ENCODE assay signal across 8 cellular contexts in genomic region chr9:91954841-91955471, GRCh38. TPM values are rescaled to one million over a fixed set of nuclear protein-coding genes. Genes with fewer than 3 reads are reported as not detected.
DNase-seq lines count a peak whose midpoint lies in the region; ATAC-seq and TF ChIP-seq lines count a peak whose summit lies in the region.

No MANE protein-coding gene starts in this region.

- no peak overlapping the region for H2BK12ac ChIP-seq in neuronal stem cell (ENCODE audit: low read length)

- H3K18ac ChIP-seq in neuronal stem cell (ENCODE audit: low read length), result peak overlapping the region; percentile 90

- H3K4ac ChIP-seq in neuronal stem cell (ENCODE audit: low read length), result no peak overlapping the region

- H4K8ac ChIP-seq in neuronal stem cell (ENCODE audit: low read depth, low read length), result no peak overlapping the region

- peak overlapping the region; percentile 2 for H3K14ac ChIP-seq in neuronal stem cell (ENCODE audit: low read length)

- 23% methylated on average over 6 of the region's 6 CpGs for WGBS in esophagus muscularis mucosa
- WGBS in neuronal stem cell (ENCODE audit: extremely low coverage in 2 of 2, insufficient read length in 2 of 2, insufficient replicate concordance in 1 of 2), 2 donors, result no CpG with 5 or more reads among the region's 6 CpGs

- no peak for TF ChIP-seq POLR2A in esophagus muscularis mucosa (IDR thresholded peaks at IDR 0.05; ENCODE audit: low read depth)

- H4K91ac ChIP-seq in neuronal stem cell (ENCODE audit: low read depth, low read length, poor library complexity), result no peak overlapping the region

- H3K9ac ChIP-seq in neuronal stem cell (ENCODE audit: low read depth, low read length, poor library complexity), result peak overlapping the region; percentile 32

- no peaks in the 10 kb centered on the region for H3K79me1 ChIP-seq in neuronal stem cell (ENCODE audit: low read depth, low read length)

- intact Hi-C loops in esophagus muscularis mucosa (cut with DNase I) (loop anchor here (2.0 to 10.0 kb wide), 2 partner anchors 160 to 220 kb away; partner anchors contain the start of gene SPTLC1), ascending aorta (cut with DNase I) (no loop called here)

- H3K4me2 ChIP-seq in neuronal stem cell (ENCODE audit: insufficient read depth, low read length, poor library complexity, severe bottlenecking), result no peak overlapping the region

- no peak for TF ChIP-seq EP300 in esophagus muscularis mucosa (IDR thresholded peaks at IDR 0.05)

- H3K27ac ChIP-seq in esophagus muscularis mucosa (replicated peaks in 1 of 4) (peak overlapping the region in 1 of 4 donors; percentile 16), neuronal stem cell (replicated peaks; ENCODE audit: low read length) (no peak overlapping the region), ascending aorta (no peak overlapping the region)

- peak overlapping the region; percentile 93 for H2AFZ ChIP-seq in neuronal stem cell (ENCODE audit: low read length)

- H2BK120ac ChIP-seq in neuronal stem cell (ENCODE audit: low read depth, low read length), result no peak overlapping the region

- peak; percentile 70 to 72 (median 70) for TF ChIP-seq CTCF in esophagus muscularis mucosa (IDR thresholded peaks at IDR 0.05)
- TF ChIP-seq CTCF in ascending aorta (IDR thresholded peaks at IDR 0.05), result peak in 1 of 3 experiments; percentile 20

- H3K4me1 ChIP-seq in esophagus muscularis mucosa (peaks cover 3 to 23% (median 14%) of the 10 kb centered on the region in 4 donors), neuronal stem cell (ENCODE audit: control insufficient read depth in 2 of 2, insufficient read depth in 1 of 2, low read depth in 1 of 2, low read length in 2 of 2) (peaks cover 0 to 6% of the 10 kb centered on the region in 2 donors), ascending aorta (no peaks in the 10 kb centered on the region)

- no peak overlapping the region for H2BK15ac ChIP-seq in neuronal stem cell (ENCODE audit: low read length)

- DNase-seq in Daoy (ENCODE audit: low read depth), result peak; percentile 75
- peak; percentile 44 for DNase-seq in HT1080 (ENCODE audit: low read depth)
- no peak for DNase-seq in esophagus muscularis mucosa (ENCODE audit: extremely low spot score)
- peak; percentile 60 for DNase-seq in neuronal stem cell (ENCODE audit: low spot score)
- no peak for DNase-seq in ascending aorta (ENCODE audit: low spot score in 2 of 2)
- no peak for DNase-seq in activated T-cell treated with anti-CD3 and anti-CD28 coated beads, Interleukin-2, amount 50 U/mL, for 1 hour

- H3K9me3 ChIP-seq in esophagus muscularis mucosa, result peaks cover 0 to 4% (median 0%) of the 10 kb centered on the region in 4 donors
- H3K9me3 ChIP-seq in neuronal stem cell (replicated peaks in 1 of 2; ENCODE audit: control insufficient read depth in 2 of 2, insufficient read depth in 1 of 2, low read depth in 1 of 2, low read length in 2 of 2), result no peaks in the 10 kb centered on the region
- H3K9me3 ChIP-seq in ascending aorta, result peaks cover 0 to 5% of the 10 kb centered on the region in 2 donors

- H3K27me3 ChIP-seq in esophagus muscularis mucosa (peaks cover 0 to 13% (median 0%) of the 10 kb centered on the region in 4 donors), neuronal stem cell (ENCODE audit: control insufficient read depth in 3 of 3, insufficient read depth in 3 of 3, low read depth in 1 of 3, low read length in 3 of 3) (no peaks in the 10 kb centered on the region), ascending aorta (peaks cover under 1% of the 10 kb centered on the region)

- ATAC-seq in SK-N-SH treated with all-trans-retinoic acid at 6 μM for 48 hours (peak; percentile 85), GM18511 (IDR thresholded peaks at IDR 0.05; ENCODE audit: unreplicated experiment) (no peak)

- no peaks in the 10 kb centered on the region for H3K36me3 ChIP-seq in esophagus muscularis mucosa
- H3K36me3 ChIP-seq in neuronal stem cell (replicated peaks in 1 of 2; ENCODE audit: control insufficient read depth in 2 of 2, insufficient read depth in 2 of 2, low read length in 2 of 2), result no peaks in the 10 kb centered on the region
- H3K36me3 ChIP-seq in ascending aorta, result no peaks in the 10 kb centered on the region

- H3K23ac ChIP-seq in neuronal stem cell (ENCODE audit: low read depth, low read length, poor library complexity), result no peak overlapping the region

- peak overlapping the region in 2 of 4 donors; percentile 25 to 27 for H3K4me3 ChIP-seq in esophagus muscularis mucosa
- H3K4me3 ChIP-seq in neuronal stem cell (ENCODE audit: low read length in 2 of 2), result peak overlapping the region in 1 of 2 donors; percentile 19
- no peak overlapping the region for H3K4me3 ChIP-seq in ascending aorta

- no peak overlapping the region for H2AK5ac ChIP-seq in neuronal stem cell (ENCODE audit: low read depth, low read length)

- no peak overlapping the region for H2BK5ac ChIP-seq in neuronal stem cell (ENCODE audit: low read length)

TF ChIP-seq in SK-N-SH treated with all-trans-retinoic acid at 6 μM for 48 hours, 23 proteins besides CTCF, POLR2A, EP300 and RAD21 (continues in another document):
- no peak for TF ChIP-seq ESRRG (CRISPR knock-in tag; IDR thresholded peaks at IDR 0.05)
- TF ChIP-seq, protein P1, sequence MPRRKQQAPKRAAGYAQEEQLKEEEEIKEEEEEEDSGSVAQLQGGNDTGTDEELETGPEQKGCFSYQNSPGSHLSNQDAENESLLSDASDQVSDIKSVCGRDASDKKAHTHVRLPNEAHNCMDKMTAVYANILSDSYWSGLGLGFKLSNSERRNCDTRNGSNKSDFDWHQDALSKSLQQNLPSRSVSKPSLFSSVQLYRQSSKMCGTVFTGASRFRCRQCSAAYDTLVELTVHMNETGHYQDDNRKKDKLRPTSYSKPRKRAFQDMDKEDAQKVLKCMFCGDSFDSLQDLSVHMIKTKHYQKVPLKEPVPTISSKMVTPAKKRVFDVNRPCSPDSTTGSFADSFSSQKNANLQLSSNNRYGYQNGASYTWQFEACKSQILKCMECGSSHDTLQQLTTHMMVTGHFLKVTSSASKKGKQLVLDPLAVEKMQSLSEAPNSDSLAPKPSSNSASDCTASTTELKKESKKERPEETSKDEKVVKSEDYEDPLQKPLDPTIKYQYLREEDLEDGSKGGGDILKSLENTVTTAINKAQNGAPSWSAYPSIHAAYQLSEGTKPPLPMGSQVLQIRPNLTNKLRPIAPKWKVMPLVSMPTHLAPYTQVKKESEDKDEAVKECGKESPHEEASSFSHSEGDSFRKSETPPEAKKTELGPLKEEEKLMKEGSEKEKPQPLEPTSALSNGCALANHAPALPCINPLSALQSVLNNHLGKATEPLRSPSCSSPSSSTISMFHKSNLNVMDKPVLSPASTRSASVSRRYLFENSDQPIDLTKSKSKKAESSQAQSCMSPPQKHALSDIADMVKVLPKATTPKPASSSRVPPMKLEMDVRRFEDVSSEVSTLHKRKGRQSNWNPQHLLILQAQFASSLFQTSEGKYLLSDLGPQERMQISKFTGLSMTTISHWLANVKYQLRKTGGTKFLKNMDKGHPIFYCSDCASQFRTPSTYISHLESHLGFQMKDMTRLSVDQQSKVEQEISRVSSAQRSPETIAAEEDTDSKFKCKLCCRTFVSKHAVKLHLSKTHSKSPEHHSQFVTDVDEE (CRISPR knock-in tag; IDR thresholded peaks at IDR 0.05), result no peak
- no peak for TF ChIP-seq SNAI2 (CRISPR knock-in tag; IDR thresholded peaks at IDR 0.05)
- no peak for TF ChIP-seq POU6F1 (CRISPR knock-in tag; IDR thresholded peaks at IDR 0.05; ENCODE audit: borderline replicate concordance, low read depth)
- TF ChIP-seq CSRNP3 (CRISPR knock-in tag; IDR thresholded peaks at IDR 0.05), result no peak
- no peak for TF ChIP-seq OSR1 (CRISPR knock-in tag; IDR thresholded peaks at IDR 0.05)
- TF ChIP-seq ZNF70 (CRISPR knock-in tag; IDR thresholded peaks at IDR 0.05), result no peak
- TF ChIP-seq ZFP30 (CRISPR knock-in tag; IDR thresholded peaks at IDR 0.05), result no peak

RNA-seq across cellular contexts. Expression of gene ROR2, which starts 4.9 kb away (rescaled TPM):
- 1.8 and 2.8 TPM in 2 replicates for total RNA-seq in Daoy (2014; rRNA removed; shearing (Covaris generic))
- 0.03 and 0.29 TPM in 2 replicates for total RNA-seq in HT1080 (2014; rRNA removed; shearing (Covaris generic))
- polyA plus RNA-seq in HT1080 (2015; cell fraction: cytosol; rRNA removed), result 0.12 and 0.19 TPM in 2 replicates
- 0.14 TPM in 1 of 2 replicates, not detected in the other for polyA plus RNA-seq in HT1080 (2015; cell fraction: nucleus; rRNA removed)
- total RNA-seq in esophagus muscularis mucosa, result 10 to 100 TPM; 37.4 to 71.8 (median 59.4) TPM
- polyA plus RNA-seq in neuronal stem cell (2013, experiment 1 of 2), result 14.0 TPM
- polyA plus RNA-seq in neuronal stem cell (2013, experiment 2 of 2), result 13.8 TPM
- 0.32 TPM for total RNA-seq in ascending aorta

Comparison
In these comparisons a context has a peak if more than half of its experiments do, and no peak if none do; other contexts are left out.
1. DNase-seq: peak in Daoy (single experiment), HT1080 (single experiment) and neuronal stem cell (single experiment); none in esophagus muscularis mucosa (single experiment), ascending aorta (0 of 2) and activated T-cell treated with anti-CD3 and anti-CD28 coated beads, Interleukin-2, amount 50 U/mL, for 1 hour (single experiment).
2. RNA of gene ROR2, which starts 4.9 kb away (total RNA-seq): 37.4 to 71.8 TPM in esophagus muscularis mucosa; 1.8 to 2.8 TPM in Daoy, 0.32 TPM in ascending aorta (single experiment) and 0.03 to 0.29 TPM in HT1080; every median in the first group is over 10 times any median in the second.